In genomic region chr4:38132140-38132673, GRCh38 we compare ENCODE assay signal across 8 cellular contexts.
DNase-seq lines count a peak whose midpoint lies in the region; ATAC-seq, FAIRE-seq and TF ChIP-seq lines count a peak whose summit lies in the region.

No MANE protein-coding gene starts in this region.

- no peak overlapping the region for H3K4me3 Mint-ChIP-seq in nephron progenitor cell

- peaks cover 16% of the 10 kb centered on the region for H3K27me3 Mint-ChIP-seq in nephron progenitor cell (ENCODE audit: low read depth, poor library complexity)

- intact Hi-C loops in endothelial cell of umbilical vein (cut with micrococcal nuclease): no loop called here

- no peaks in the 10 kb centered on the region for H3K9me3 Mint-ChIP-seq in nephron progenitor cell

- H3K36me3 ChIP-seq in ACC112 (ENCODE audit: insufficient read depth, low read length): peaks cover 12% of the 10 kb centered on the region; the same call in 1 of the 2 replicates
- H3K36me3 ChIP-seq in endothelial cell of umbilical vein (ENCODE audit: control insufficient read depth in 2 of 2, extremely low read depth in 1 of 2, insufficient read depth in 2 of 2, low read length in 2 of 2): peaks cover 4 to 5% of the 10 kb centered on the region in 2 experiments

- no peaks in the 10 kb centered on the region for H3K9me3 ChIP-seq in endothelial cell of umbilical vein (replicated peaks; ENCODE audit: control insufficient read depth, insufficient read depth, low read length)

- H2AFZ ChIP-seq in ACC112 (ENCODE audit: low read length, unreplicated experiment) (no peak overlapping the region), endothelial cell of umbilical vein (ENCODE audit: low read depth, low read length) (peak overlapping the region; percentile 44)

- H3K27ac ChIP-seq in ACC112 (ENCODE audit: low read depth, low read length): peak overlapping the region; percentile 94
- H3K27ac ChIP-seq in endothelial cell of umbilical vein (ENCODE audit: insufficient read depth, low read depth, low read length): peak overlapping the region; percentile 60

- POLR2A ChIA-PET in endothelial cell of umbilical vein (lab: Charles Lee): interaction anchor here (0.6 to 0.7 kb wide), 2 partner anchors 23 to 599 kb away, joined by 4 to 5 read pairs; no protein-coding TSS in a partner anchor

- H3K79me2 ChIP-seq in ACC112 (ENCODE audit: control insufficient read depth, insufficient read depth, low read length, unreplicated experiment): no peaks in the 10 kb centered on the region
- H3K79me2 ChIP-seq in endothelial cell of umbilical vein (ENCODE audit: control insufficient read depth, insufficient read depth, low read length): no peaks in the 10 kb centered on the region

- no peak for TF ChIP-seq CTCF in endothelial cell of umbilical vein (IDR thresholded peaks at IDR 0.05; ENCODE audit: extremely low read depth in 1 of 2, insufficient read depth in 1 of 2, low read depth in 1 of 2, low read length in 2 of 2)
- no peak for TF ChIP-seq CTCF in nephron progenitor cell (IDR thresholded peaks at IDR 0.05)

- BruUV-seq in endothelial cell of umbilical vein (replicated peaks; lab: Mats Ljungman, UMichigan): no TSS peak

- dilution Hi-C loops in endothelial cell of umbilical vein (cut with MboI; ENCODE audit: extremely low pct_ligation_motif_present, low sequenced_read_pairs): no loop called here

- H3K4me1 ChIP-seq in ACC112 (ENCODE audit: control insufficient read depth, insufficient read depth, low read length, unreplicated experiment) (peaks cover 22% of the 10 kb centered on the region), endothelial cell of umbilical vein (ENCODE audit: control insufficient read depth, extremely low read depth, insufficient read depth, low read length) (peaks cover 10% of the 10 kb centered on the region)

- DNase-seq in activated CD8-positive, alpha-beta memory T cell treated with anti-CD3 and anti-CD28 coated beads for 24 hours: peak; percentile 80
- DNase-seq in endothelial cell of umbilical vein (ENCODE audit: low read depth, low spot score) (peak; percentile 92), nephron progenitor cell (no peak), SHP77 (lab: John Stamatoyannopoulos, UW) (no peak)
- DNase-seq in stimulated activated naive CD4-positive, alpha-beta T cell (lab: John Stamatoyannopoulos, UW): peak in 5 of 6 experiments; percentile 7 to 62 (median 59)

- H3K4me2 ChIP-seq in endothelial cell of umbilical vein (ENCODE audit: insufficient read depth, low read length): peak overlapping the region; percentile 57

- no peak for TF ChIP-seq POLR2A in endothelial cell of umbilical vein (IDR thresholded peaks at IDR 0.05; ENCODE audit: low read depth, low read length)

- H3K9me1 ChIP-seq in endothelial cell of umbilical vein (replicated peaks; ENCODE audit: control insufficient read depth, extremely low read depth, insufficient read depth, low read length): no peaks in the 10 kb centered on the region

- peaks cover 68% of the 10 kb centered on the region for H3K4me1 Mint-ChIP-seq in nephron progenitor cell

- no peaks in the 10 kb centered on the region for H4K20me1 ChIP-seq in endothelial cell of umbilical vein (replicated peaks; ENCODE audit: control insufficient read depth, extremely low read depth, insufficient read depth, low read length)

- ATAC-seq in GM19372 (IDR thresholded peaks at IDR 0.05; ENCODE audit: low read depth, unreplicated experiment) (peak; percentile 76), HG03460 (IDR thresholded peaks at IDR 0.05; ENCODE audit: unreplicated experiment) (peak; percentile 87)

- peak overlapping the region; percentile 30; the same call in 1 of the 2 replicates for H3K4me3 ChIP-seq in ACC112 (ENCODE audit: low read depth, low read length)
- H3K4me3 ChIP-seq in endothelial cell of umbilical vein (replicated peaks in 1 of 3; ENCODE audit: insufficient read depth in 1 of 3, low read depth in 1 of 3, low read length in 3 of 3): peak overlapping the region in 1 of 3 experiments; percentile 8

- H3K27me3 ChIP-seq in ACC112 (ENCODE audit: insufficient read depth, low read length): no peaks in the 10 kb centered on the region
- H3K27me3 ChIP-seq in endothelial cell of umbilical vein (ENCODE audit: control insufficient read depth in 2 of 2, insufficient read depth in 2 of 2, low read length in 2 of 2): no peaks in the 10 kb centered on the region

- H3K27ac Mint-ChIP-seq in nephron progenitor cell: peak overlapping the region; percentile 92

- peak; percentile 90 for FAIRE-seq in endothelial cell of umbilical vein (lab: Jason Lieb, UNC)

- CTCF ChIA-PET in endothelial cell of umbilical vein (lab: Charles Lee): interaction anchor here (1.3 to 2.2 kb wide), 2 partner anchors 63 to 445 kb away, joined by 3 to 6 read pairs; no protein-coding TSS in a partner anchor

- peaks cover 44% of the 10 kb centered on the region for H3K36me3 Mint-ChIP-seq in nephron progenitor cell (ENCODE audit: low read depth)

- peak overlapping the region; percentile 39 for H3K9ac ChIP-seq in endothelial cell of umbilical vein (replicated peaks; ENCODE audit: extremely low read depth, insufficient read depth, low read length)

TF ChIP-seq in endothelial cell of umbilical vein, 7 proteins besides CTCF, POLR2A, EP300 and RAD21:
- TF ChIP-seq GATA2 (IDR thresholded peaks at IDR 0.05; ENCODE audit: insufficient read depth, insufficient read length, low read depth, low read length) (peak; percentile 30), MYC (IDR thresholded peaks at IDR 0.05; ENCODE audit: low read depth, low read length) (no peak), EZH2 (IDR thresholded peaks at IDR 0.05; ENCODE audit: borderline replicate concordance, low read depth, low read length, severe bottlenecking) (no peak), FOS (IDR thresholded peaks at IDR 0.05; ENCODE audit: borderline replicate concordance, insufficient read depth, low read length) (no peak)

Comparison
In these comparisons a context has a peak if more than half of its experiments do, and no peak if none do; other contexts are left out.
1. DNase-seq: peak in activated CD8-positive, alpha-beta memory T cell treated with anti-CD3 and anti-CD28 coated beads for 24 hours (single experiment), endothelial cell of umbilical vein (single experiment) and stimulated activated naive CD4-positive, alpha-beta T cell (5 of 6); none in nephron progenitor cell (single experiment) and SHP77 (0 of 2).